ENCODE assay signal across 1 cellular context in genomic region chr9:106953166-106953565, GRCh38.
TF ChIP-seq lines count a peak whose summit lies in the region.

No MANE protein-coding gene starts in this region.

TF ChIP-seq in WTC11, 78 proteins besides CTCF, POLR2A, EP300 and RAD21 (continued from another document):
- TF ChIP-seq AFF4 (CRISPR knock-in tag; IDR thresholded peaks at IDR 0.05; ENCODE audit: borderline replicate concordance) (no peak), MLX (CRISPR knock-in tag; IDR thresholded peaks at IDR 0.05) (no peak), IRF1 (CRISPR knock-in tag; IDR thresholded peaks at IDR 0.05) (no peak), ZNF396 (CRISPR knock-in tag; IDR thresholded peaks at IDR 0.05; ENCODE audit: borderline replicate concordance) (no peak)
TF ChIP-seq in WTC11: peak in this region for 0.
